In the genomic region with DNA sequence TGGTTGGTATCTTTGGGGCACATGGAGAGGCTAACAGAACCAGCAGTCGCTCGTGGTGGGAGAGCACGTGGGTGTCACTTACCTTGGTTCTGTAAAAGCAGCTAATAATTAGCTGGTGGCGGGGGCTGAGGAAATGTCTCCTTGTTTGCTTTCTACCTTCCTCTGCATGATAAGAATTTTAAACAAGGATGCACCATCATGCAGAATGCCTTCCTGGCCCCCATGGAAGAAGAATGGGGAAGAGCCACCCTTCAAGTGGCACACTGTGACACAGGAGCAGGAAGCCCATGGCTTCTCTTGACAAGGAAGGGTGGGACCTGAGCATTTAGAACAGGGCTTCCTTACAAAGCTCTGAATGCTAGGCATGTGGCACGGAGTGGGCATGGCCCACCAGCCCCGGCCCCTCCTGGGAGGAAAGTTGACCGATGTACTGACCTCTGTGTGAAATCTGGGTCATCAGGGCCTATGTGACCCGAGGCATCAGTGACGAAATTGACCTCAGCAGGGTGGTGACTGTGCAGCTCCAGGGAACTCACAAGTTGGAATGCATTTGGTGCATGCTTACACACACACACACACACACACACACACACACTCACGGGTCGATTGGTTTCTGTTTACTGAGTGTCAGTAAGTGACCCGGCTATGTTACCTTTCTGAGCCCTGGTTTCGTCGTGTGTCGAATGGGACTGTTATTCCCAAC, we compare ENCODE assay signal across 15 cellular contexts.
DNase-seq lines count a peak whose midpoint lies in the region; ATAC-seq, FAIRE-seq and TF ChIP-seq lines count a peak whose summit lies in the region.
"Had no signal": no experiment of that assay in that cellular context is flagged by ENCODE, and none has a peak within 500 bp of the region (broad histone marks: within the 10 kb centered on the region; RNA-seq: fewer than 3 reads in every experiment).

No MANE protein-coding gene starts in this region.

- peaks cover 5 to 16% of the 10 kb centered on the region in 2 donors for H3K36me3 Mint-ChIP-seq in CD14-positive monocyte

- H3K9ac ChIP-seq in mammary epithelial cell (ENCODE audit: insufficient read depth, low read length): no peak overlapping the region
- peak overlapping the region in 1 of 2 donors; percentile 4 for H3K9ac ChIP-seq in kidney (ENCODE audit: low read length in 2 of 2)

- peak overlapping the region; percentile 71 to 87 (median 80) for H3K27ac Mint-ChIP-seq in CD14-positive monocyte
- H3K27ac Mint-ChIP-seq: B cell had no signal

- no peak overlapping the region for H3K4me2 ChIP-seq in mammary epithelial cell (ENCODE audit: insufficient read depth, low read depth, low read length)

- H3K27me3 ChIP-seq in WERI-Rb-1 (ENCODE audit: insufficient read depth, low read depth, severe bottlenecking) (no peaks in the 10 kb centered on the region), mammary epithelial cell (ENCODE audit: insufficient read depth, low read length) (no peaks in the 10 kb centered on the region)
- H3K27me3 ChIP-seq: ascending aorta had no signal

- no peak overlapping the region for H3K4me3 ChIP-seq in WERI-Rb-1 (ENCODE audit: low read depth, low read length)
- H3K4me3 ChIP-seq in mammary epithelial cell (replicated peaks in 1 of 3; ENCODE audit: insufficient read depth in 1 of 3, low read depth in 2 of 3, low read length in 3 of 3): no peak overlapping the region
- H3K4me3 ChIP-seq in kidney (ENCODE audit: low read length in 2 of 2): no peak overlapping the region
- H3K4me3 ChIP-seq: ascending aorta, HAP-1 had no signal

- no peaks in the 10 kb centered on the region for H3K36me3 ChIP-seq in WERI-Rb-1
- H3K36me3 ChIP-seq in mammary epithelial cell (ENCODE audit: insufficient read depth, low read length): no peaks in the 10 kb centered on the region
- no peaks in the 10 kb centered on the region for H3K36me3 ChIP-seq in kidney (ENCODE audit: control insufficient read depth in 1 of 2, insufficient read depth in 2 of 2, low read length in 2 of 2)
- H3K36me3 ChIP-seq: ascending aorta, HAP-1 had no signal

- H3K9me3 Mint-ChIP-seq in CD14-positive monocyte: peaks cover 0 to 4% (median 0%) of the 10 kb centered on the region in 7 donors

- H3K9me3 ChIP-seq in WERI-Rb-1 (ENCODE audit: severe bottlenecking) (no peaks in the 10 kb centered on the region), mammary epithelial cell (replicated peaks; ENCODE audit: insufficient read depth, low read length) (no peaks in the 10 kb centered on the region), kidney (ENCODE audit: control insufficient read depth in 1 of 2, low read length in 2 of 2) (no peaks in the 10 kb centered on the region)
- H3K9me3 ChIP-seq: ascending aorta, HAP-1 had no signal

- no peak for TF ChIP-seq POLR2A in GM12891 (IDR thresholded peaks at IDR 0.05; ENCODE audit: low read depth, low read length)

- dilution Hi-C loops in mammary epithelial cell (cut with HindIII; ENCODE audit: low sequenced_read_pairs): no loop called here

- no TSS peak for BruUV-seq in mammary epithelial cell (replicated peaks; lab: Mats Ljungman, UMichigan)

- no peaks in the 10 kb centered on the region for H3K79me2 ChIP-seq in mammary epithelial cell (ENCODE audit: insufficient read depth, low read length)

- H3K4me3 Mint-ChIP-seq in CD14-positive monocyte: no peak overlapping the region
- H3K4me3 Mint-ChIP-seq: B cell had no signal

- intact Hi-C loops in CD14-positive monocyte (cut with micrococcal nuclease): no loop called here
- intact Hi-C loops in mammary epithelial cell (cut with micrococcal nuclease): no loop called here
- intact Hi-C loops in kidney (cut with DNase I): no loop called here

- no peak for TF ChIP-seq CTCF in CD14-positive monocyte (IDR thresholded peaks at IDR 0.05)
- no peak for TF ChIP-seq CTCF in WERI-Rb-1 (IDR thresholded peaks at IDR 0.05; ENCODE audit: low read depth, low read length)
- no peak for TF ChIP-seq CTCF in mammary epithelial cell (conservative IDR thresholded peaks at IDR 0.05 in 1 of 2, IDR thresholded peaks at IDR 0.05 in 1 of 2; ENCODE audit: extremely low read depth in 1 of 2, insufficient read depth in 1 of 2, low read depth in 1 of 2, low read length in 2 of 2)
- no peak for TF ChIP-seq CTCF in kidney (IDR thresholded peaks at IDR 0.05; ENCODE audit: borderline replicate concordance, extremely low read depth, insufficient read depth)

- no peak overlapping the region for H2AFZ ChIP-seq in mammary epithelial cell (ENCODE audit: low read depth, low read length)

- H3K27me3 Mint-ChIP-seq in CD14-positive monocyte (ENCODE audit: low read depth in 3 of 3): peaks cover 0 to 2% (median 0%) of the 10 kb centered on the region in 3 donors

- FAIRE-seq in GM12891 (lab: Jason Lieb, UNC): no peak
- FAIRE-seq in kidney (lab: Jason Lieb, UNC): no peak

- H3K27ac ChIP-seq in WERI-Rb-1 (no peak overlapping the region), mammary epithelial cell (ENCODE audit: insufficient read depth, low read depth, low read length) (no peak overlapping the region), kidney (ENCODE audit: low read depth in 2 of 2, low read length in 2 of 2) (peak overlapping the region in 1 of 2 donors; percentile 28)
- H3K27ac ChIP-seq: ascending aorta had no signal

- 85% methylated on average over 15 of the region's 15 CpGs for WGBS in mammary epithelial cell (ENCODE audit: low coverage, missing lambda C conversion rate)

- no peaks in the 10 kb centered on the region for H3K4me1 ChIP-seq in mammary epithelial cell (ENCODE audit: insufficient read depth, low read length)
- H3K4me1 ChIP-seq in kidney (ENCODE audit: control insufficient read depth in 1 of 2, insufficient read depth in 1 of 2, low read depth in 1 of 2, low read length in 2 of 2): peaks cover 0 to 12% of the 10 kb centered on the region in 2 donors
- H3K4me1 ChIP-seq: HAP-1 had no signal

- peaks cover 34% of the 10 kb centered on the region for H3K4me1 Mint-ChIP-seq in CD14-positive monocyte
- H3K4me1 Mint-ChIP-seq: B cell had no signal

- CTCF ChIA-PET in mammary epithelial cell (lab: Charles Lee; ENCODE audit: low non-redundant PET): no interaction called here

- peak; percentile 80 for DNase-seq in CD14-positive monocyte (ENCODE audit: low spot score)
- DNase-seq in WERI-Rb-1: peak; percentile 30
- DNase-seq in mucosa of gallbladder (ENCODE audit: low spot score): peak; percentile 89
- no peak for DNase-seq in mammary epithelial cell
- no peak for DNase-seq in GM19238 (ENCODE audit: insufficient read length, low spot score)
- DNase-seq in GM12891 (ENCODE audit: insufficient read length, low spot score): no peak
- DNase-seq in kidney: no peak
- DNase-seq: activated CD4-positive, CD25-positive, alpha-beta regulatory T cell treated with anti-CD3 and anti-CD28 coated beads, Interleukin-2, amount 50 U/mL, for 72 hours; activated T-cell treated with anti-CD3 and anti-CD28 coated beads, Interleukin-2, amount 50 U/mL, for 48 hours; hypothalamus; MM.1S had no signal

- H4K20me1 ChIP-seq in mammary epithelial cell (ENCODE audit: insufficient read depth, low read length): no peaks in the 10 kb centered on the region

- ATAC-seq in GM19463 (IDR thresholded peaks at IDR 0.05; ENCODE audit: unreplicated experiment): peak; percentile 42

- in situ Hi-C loops in mammary epithelial cell (cut with MboI; ENCODE audit: low sequenced_read_pairs in 2 of 2): no loop called here

TF ChIP-seq in GM12891, 5 proteins besides CTCF, POLR2A, EP300 and RAD21:
- TF ChIP-seq POLR2AphosphoS5 (IDR thresholded peaks at IDR 0.05; ENCODE audit: low read depth, low read length): no peak
- no peak for TF ChIP-seq SPI1 (IDR thresholded peaks at IDR 0.05; ENCODE audit: low read depth, low read length)
- TF ChIP-seq PAX5 (IDR thresholded peaks at IDR 0.05; ENCODE audit: insufficient read depth, low read length, severe bottlenecking): no peak
- no peak for TF ChIP-seq TAF1 (IDR thresholded peaks at IDR 0.05; ENCODE audit: low read depth, low read length)
- TF ChIP-seq POU2F2 (IDR thresholded peaks at IDR 0.05; ENCODE audit: low read depth, low read length): no peak

Comparison
In these comparisons a context has a peak if more than half of its experiments do, and no peak if none do; other contexts are left out.
1. DNase-seq: peak in CD14-positive monocyte (single experiment), WERI-Rb-1 (single experiment) and mucosa of gallbladder (single experiment); none in mammary epithelial cell (single experiment), GM19238 (single experiment), GM12891 (single experiment) and kidney (single experiment).